ENCODE assay signal across 20 cellular contexts in the genomic region with DNA sequence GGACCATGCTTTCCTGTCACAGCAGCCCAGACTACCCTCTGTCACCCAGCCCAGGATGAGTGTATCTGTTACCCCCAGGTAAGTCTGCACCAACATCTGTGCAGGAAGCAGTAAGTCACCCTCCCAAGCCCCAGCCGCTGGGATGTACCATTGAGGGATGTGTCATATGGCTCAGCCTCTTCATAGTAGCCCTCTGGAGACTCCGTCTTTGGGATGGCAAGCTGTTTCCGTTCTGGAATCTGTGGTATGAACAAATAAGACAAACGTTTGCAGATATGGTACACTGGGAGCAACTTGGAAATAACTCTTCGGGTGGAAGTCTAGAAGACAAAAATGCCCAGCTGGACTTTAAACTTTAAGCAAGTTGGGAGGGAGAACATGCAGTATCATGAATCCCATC.
A peak's percentile ranks its signal among the peaks of the same experiment; 100 is the strongest.
DNase-seq lines count a peak whose midpoint lies in the region; ATAC-seq and TF ChIP-seq lines count a peak whose summit lies in the region.
"Had no signal": no experiment of that assay in that cellular context is flagged by ENCODE, and none has a peak within 500 bp of the region (broad histone marks: within the 10 kb centered on the region; RNA-seq: fewer than 3 reads in every experiment).

No MANE protein-coding gene starts in this region.

- H3K27me3 Mint-ChIP-seq in T-helper 17 cell = peaks cover 20% of the 10 kb centered on the region

- no peak overlapping the region for H3K4me3 Mint-ChIP-seq in T-helper 17 cell
- H3K4me3 Mint-ChIP-seq: CD4-positive, CD25-positive, alpha-beta regulatory T cell had no signal

- H3K27ac ChIP-seq in epithelial cell of prostate (peak overlapping the region; percentile 89), parathyroid adenoma (peak overlapping the region; percentile 82), sigmoid colon (no peak overlapping the region)
- H3K27ac ChIP-seq: SJSA1 had no signal

- peak overlapping the region; percentile 8 for H3K4me2 ChIP-seq in parathyroid adenoma (ENCODE audit: low read length)

- H3K9ac ChIP-seq in parathyroid adenoma = no peak overlapping the region

- no peak for TF ChIP-seq POLR2A in sigmoid colon (IDR thresholded peaks at IDR 0.05)
- no peak for TF ChIP-seq POLR2A in lower leg skin (IDR thresholded peaks at IDR 0.05)

- H3K79me2 ChIP-seq in parathyroid adenoma = peaks cover 41% of the 10 kb centered on the region

- no peaks in the 10 kb centered on the region for H3K36me3 Mint-ChIP-seq in T-helper 17 cell (ENCODE audit: low read depth)
- H3K36me3 Mint-ChIP-seq: CD4-positive, CD25-positive, alpha-beta regulatory T cell had no signal

- no peak for TF ChIP-seq EP300 in sigmoid colon (IDR thresholded peaks at IDR 0.05)

- H2AFZ ChIP-seq in parathyroid adenoma = no peak overlapping the region

- ATAC-seq in T-helper 17 cell = no peak
- ATAC-seq: PC-3 had no signal

- H3K9me3 ChIP-seq in parathyroid adenoma (ENCODE audit: control insufficient read depth, low read length) = no peaks in the 10 kb centered on the region
- H3K9me3 ChIP-seq in sigmoid colon = no peaks in the 10 kb centered on the region
- no peaks in the 10 kb centered on the region for H3K9me3 ChIP-seq in T-helper 17 cell (ENCODE audit: control insufficient read depth, low read length, poor library complexity, severe bottlenecking)
- H3K9me3 ChIP-seq: HAP-1, SJSA1 had no signal

- peaks cover 7% of the 10 kb centered on the region for H3K4me1 Mint-ChIP-seq in T-helper 17 cell
- H3K4me1 Mint-ChIP-seq: CD4-positive, CD25-positive, alpha-beta regulatory T cell had no signal

- intact Hi-C loops in sigmoid colon (cut with DNase I) (no loop called here), lower leg skin (cut with DNase I; ENCODE audit: low total_unique reads) (no loop called here)

- peaks cover 55% of the 10 kb centered on the region for H3K4me1 ChIP-seq in parathyroid adenoma
- peaks cover 0 to 3% (median under 1%) of the 10 kb centered on the region in 4 donors for H3K4me1 ChIP-seq in sigmoid colon
- H3K4me1 ChIP-seq: HAP-1 had no signal

- TF ChIP-seq CTCF in parathyroid adenoma (IDR thresholded peaks at IDR 0.05) = no peak
- no peak for TF ChIP-seq CTCF in sigmoid colon (IDR thresholded peaks at IDR 0.05)
- no peak for TF ChIP-seq CTCF in lower leg skin (IDR thresholded peaks at IDR 0.05)

- H3K36me3 ChIP-seq in parathyroid adenoma (ENCODE audit: control insufficient read depth, insufficient read depth, low read length) (no peaks in the 10 kb centered on the region), sigmoid colon (no peaks in the 10 kb centered on the region)
- H3K36me3 ChIP-seq: HAP-1, SJSA1 had no signal

- 81 to 82% methylated on average over 5 of the region's 5 CpGs for WGBS in sigmoid colon, 2 donors
- WGBS in lower leg skin, 2 donors = 84 to 85% methylated on average over 5 of the region's 5 CpGs

- H3K27me3 ChIP-seq in parathyroid adenoma (ENCODE audit: control insufficient read depth, insufficient read depth, low read length) (no peaks in the 10 kb centered on the region), sigmoid colon (no peaks in the 10 kb centered on the region)
- H3K27me3 ChIP-seq: SJSA1 had no signal

- DNase-seq in AG08395 (ENCODE audit: low spot score) = peak; percentile 25
- DNase-seq in LHCN-M2 (ENCODE audit: low read depth) = peak; percentile 54
- DNase-seq in epithelial cell of prostate (ENCODE audit: low read depth, low spot score) = no peak
- no peak for DNase-seq in activated CD4-positive, alpha-beta T cell treated with anti-CD3 and anti-CD28 coated beads, Interleukin-2, amount 50 U/mL, for 48 hours
- DNase-seq in sigmoid colon = no peak
- no peak for DNase-seq in T-helper 17 cell
- no peak for DNase-seq in lower leg skin (ENCODE audit: low spot score in 2 of 2)
- DNase-seq: AML-193; CD4-positive, CD25-positive, alpha-beta regulatory T cell; DMS53; Karpas-422; MM.1S; NCI-H1105 treated with DMSO at 0.1 percent for 48 hours; NCI-H187; NCI-H446 treated with DMSO at 0.1 percent for 48 hours; NCI-H82; PC-3 had no signal

- H3K4me3 ChIP-seq in parathyroid adenoma (ENCODE audit: low read depth, low read length) = no peak overlapping the region
- H3K4me3 ChIP-seq in sigmoid colon = no peak overlapping the region
- no peak overlapping the region for H3K4me3 ChIP-seq in lower leg skin (ENCODE audit: low read depth, poor library complexity, severe bottlenecking)
- H3K4me3 ChIP-seq: HAP-1, SJSA1 had no signal

- H3K27ac Mint-ChIP-seq in T-helper 17 cell = no peak overlapping the region
- H3K27ac Mint-ChIP-seq: CD4-positive, CD25-positive, alpha-beta regulatory T cell had no signal

Comparison
In these comparisons a context has a peak if more than half of its experiments do, and no peak if none do; other contexts are left out.
1. DNase-seq: peak in AG08395 (single experiment) and LHCN-M2 (single experiment); none in epithelial cell of prostate (single experiment), activated CD4-positive, alpha-beta T cell treated with anti-CD3 and anti-CD28 coated beads, Interleukin-2, amount 50 U/mL, for 48 hours (0 of 2), sigmoid colon (single experiment), T-helper 17 cell (0 of 3) and lower leg skin (0 of 2).
2. H3K27ac ChIP-seq: peak in epithelial cell of prostate (single experiment) and parathyroid adenoma (single experiment); none in sigmoid colon (0 of 4).